In the genomic region with DNA sequence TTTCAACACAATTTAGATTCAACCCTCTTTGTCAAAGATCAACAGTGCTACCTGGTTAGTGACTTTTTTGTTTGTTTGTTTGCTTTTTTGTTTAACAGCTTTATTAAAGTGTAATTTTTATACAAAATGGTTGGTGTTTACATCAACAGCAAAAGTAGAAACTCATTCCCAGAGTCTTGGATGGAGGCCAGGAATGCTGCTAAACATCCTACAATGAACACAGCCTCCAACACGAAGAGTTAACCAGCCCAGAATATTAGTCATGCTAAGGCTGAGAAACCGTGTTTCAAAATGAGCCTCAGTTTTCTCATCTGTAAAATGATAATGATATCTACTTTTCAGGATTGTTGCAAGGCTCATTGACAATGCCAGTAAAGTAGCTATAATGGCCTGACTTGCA, we compare ENCODE assay signal across 16 cellular contexts.
"Had no signal": no experiment of that assay in that cellular context is flagged by ENCODE, and none has a peak within 500 bp of the region (broad histone marks: within the 10 kb centered on the region; RNA-seq: fewer than 3 reads in every experiment).

No MANE protein-coding gene starts in this region.

- H3K4me3 ChIP-seq: dorsolateral prefrontal cortex, heart left ventricle, mucosa of descending colon, pancreas, thyroid gland had no signal

- FAIRE-seq: pancreas had no signal

- H3K4me1 ChIP-seq: heart left ventricle, pancreas, thyroid gland had no signal

- H3K9me3 ChIP-seq: mucosa of descending colon, pancreas, thyroid gland had no signal

- H3K36me3 Mint-ChIP-seq: immature natural killer cell; naive thymus-derived CD8-positive, alpha-beta T cell; T-cell had no signal

- H3K36me3 ChIP-seq: heart left ventricle, pancreas, thyroid gland had no signal

- H3K27me3 ChIP-seq: pancreas, thyroid gland had no signal

- H3K4me1 Mint-ChIP-seq: endodermal cell; immature natural killer cell; naive thymus-derived CD8-positive, alpha-beta T cell; stimulated activated naive B cell treated with anti-CD40 and anti-IgM and Interleukin-4, amounts not matched to agents 10 μg/mL and 1 μg/mL and 100 μg/mL, for 72 hours; T-cell had no signal

- H3K9me3 Mint-ChIP-seq: stimulated activated naive B cell treated with anti-CD40 and anti-IgM and Interleukin-4, amounts not matched to agents 10 μg/mL and 1 μg/mL and 100 μg/mL, for 72 hours had no signal

- H3K27ac Mint-ChIP-seq: activated T-helper 1 cell treated with anti-CD3 and anti-CD28 coated beads, Interleukin-12 subunit alpha, Interleukin-12 subunit beta, Interleukin-2, Interleukin-4 antibody, amounts not matched to agents 30 ng/mL and 10 ng/mL and 1 ng/mL, durations not matched to agents 14 hours and 24 hours and 36 hours; endodermal cell; immature natural killer cell; naive thymus-derived CD8-positive, alpha-beta T cell; stimulated activated naive B cell treated with anti-CD40 and anti-IgM and Interleukin-4, amounts not matched to agents 10 μg/mL and 1 μg/mL and 100 μg/mL, for 72 hours; T-cell had no signal

- H3K4me3 Mint-ChIP-seq: activated T-helper 1 cell treated with anti-CD3 and anti-CD28 coated beads, Interleukin-12 subunit alpha, Interleukin-12 subunit beta, Interleukin-2, Interleukin-4 antibody, amounts not matched to agents 30 ng/mL and 10 ng/mL and 1 ng/mL, durations not matched to agents 14 hours and 24 hours and 36 hours; endodermal cell; immature natural killer cell; naive thymus-derived CD8-positive, alpha-beta T cell; stimulated activated naive B cell treated with anti-CD40 and anti-IgM and Interleukin-4, amounts not matched to agents 10 μg/mL and 1 μg/mL and 100 μg/mL, for 72 hours; T-cell had no signal

- DNase-seq: activated CD4-positive, alpha-beta T cell treated with anti-CD3 and anti-CD28 coated beads, Interleukin-2, amount 50 U/mL, for 1 hour; activated naive CD4-positive, alpha-beta T cell treated with Interleukin-2 at 50 U/mL for 16 hours; anterior cingulate cortex; dorsolateral prefrontal cortex; endodermal cell; heart left ventricle; immature natural killer cell; left colon; mucosa of descending colon; naive thymus-derived CD8-positive, alpha-beta T cell; pancreas; stimulated activated naive B cell treated with anti-CD40 and anti-IgM and Interleukin-4, amounts not matched to agents 10 μg/mL and 1 μg/mL and 100 μg/mL, for 72 hours; T-cell; T-helper 9 cell; thyroid gland had no signal

- H3K27ac ChIP-seq: dorsolateral prefrontal cortex, heart left ventricle, pancreas, thyroid gland had no signal
